Comparison of ENCODE assay signal across 7 cellular contexts in the genomic region with DNA sequence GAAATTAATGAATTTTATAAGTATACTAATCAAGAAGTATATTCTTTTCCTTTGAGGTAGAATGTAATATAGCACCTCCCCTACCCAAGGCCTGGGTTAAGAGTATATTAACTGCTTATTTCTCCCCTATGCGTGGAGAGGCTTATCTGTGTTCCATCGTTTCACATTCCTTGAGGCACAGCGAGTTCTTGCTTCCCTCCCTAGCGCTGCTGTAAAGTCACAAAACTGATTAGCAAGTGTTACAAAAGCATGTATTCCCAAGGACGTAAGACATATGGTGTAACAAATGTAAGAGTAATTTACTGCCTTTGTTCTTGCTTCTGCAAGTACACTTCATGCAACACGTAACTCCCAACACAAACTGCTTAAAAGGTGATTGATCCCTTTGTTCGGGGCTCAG. TPM values are rescaled to one million over a fixed set of nuclear protein-coding genes. Genes with fewer than 3 reads are reported as not detected.
DNase-seq lines count a peak whose midpoint lies in the region; ATAC-seq and TF ChIP-seq lines count a peak whose summit lies in the region.

No MANE protein-coding gene starts in this region.

- H3K9ac ChIP-seq in skeletal muscle satellite cell (ENCODE audit: low read depth, low read length), result peak overlapping the region; percentile 92

- peak overlapping the region; percentile 80 for H3K4me2 ChIP-seq in skeletal muscle satellite cell (ENCODE audit: low read length)

- no peak for DNase-seq in HFFc6
- peak; percentile 24 for DNase-seq in fibroblast of the aortic adventitia (ENCODE audit: low read depth)
- DNase-seq in SIG-M5 treated with dmso at 0.1 percent for 504 hours (lab: John Stamatoyannopoulos, UW; ENCODE audit: unreplicated experiment), result no peak
- DNase-seq in islet precursor cell, result no peak

- peak overlapping the region; percentile 100 for H3K4me3 Mint-ChIP-seq in HFFc6

- TF ChIP-seq CTCF in HFFc6 (IDR thresholded peaks at IDR 0.05) (no peak), VCaP (conservative IDR thresholded peaks at IDR 0.05) (no peak), fibroblast of the aortic adventitia (IDR thresholded peaks at IDR 0.05; ENCODE audit: insufficient read depth, low read length) (no peak)

- no peak for ATAC-seq in HG02885 (IDR thresholded peaks at IDR 0.05; ENCODE audit: poor library complexity, unreplicated experiment)

- no peaks in the 10 kb centered on the region for H3K27me3 ChIP-seq in skeletal muscle satellite cell (ENCODE audit: control insufficient read depth, insufficient read depth, low read length)

- H3K4me3 ChIP-seq in fibroblast of the aortic adventitia (ENCODE audit: low read depth, low read length) (peak overlapping the region; percentile 76), skeletal muscle satellite cell (ENCODE audit: low read length) (peak overlapping the region; percentile 82)

- H3K27ac Mint-ChIP-seq in HFFc6, result peak overlapping the region; percentile 100

- H3K9me3 Mint-ChIP-seq in HFFc6, result no peaks in the 10 kb centered on the region

- peak overlapping the region; percentile 97 for H3K27ac ChIP-seq in VCaP

- H3K36me3 Mint-ChIP-seq in HFFc6 (ENCODE audit: low read depth), result peaks cover 7% of the 10 kb centered on the region

- peaks cover 9% of the 10 kb centered on the region for H3K4me1 ChIP-seq in skeletal muscle satellite cell (ENCODE audit: control insufficient read depth, insufficient read depth, low read length)

- H3K9me3 ChIP-seq in skeletal muscle satellite cell (replicated peaks; ENCODE audit: low read length), result no peaks in the 10 kb centered on the region

- peaks cover 6% of the 10 kb centered on the region for H3K36me3 ChIP-seq in skeletal muscle satellite cell (ENCODE audit: insufficient read depth, low read length)

- peaks cover 1% of the 10 kb centered on the region for H3K27me3 Mint-ChIP-seq in HFFc6 (ENCODE audit: insufficient read depth)

- peaks cover 45% of the 10 kb centered on the region for H3K4me1 Mint-ChIP-seq in HFFc6 (ENCODE audit: low read depth)

RNA-seq across cellular contexts. Expression of gene CYP51A1, which starts 1.2 kb away (rescaled TPM):
- 10 to 100 TPM; 34.9 to 43.8 (median 38.2) TPM for total RNA-seq in HFFc6 (2021; fragmentation: NEBNext Ultra II Directional; extraction: Animal tissue kit (Norgen Biotek cat#: 25700))
- 119 and 120 TPM in 2 replicates for total RNA-seq in fibroblast of the aortic adventitia (ENCODE audit: low replicate concordance)
- total RNA-seq in skeletal muscle satellite cell (2012; rRNA removed), result 84.7 and 171 TPM in 2 replicates

RNA-seq across cellular contexts. Expression of gene LRRD1, which starts 43.5 kb away (rescaled TPM):
- not detected for total RNA-seq in HFFc6 (2021; fragmentation: NEBNext Ultra II Directional; extraction: Animal tissue kit (Norgen Biotek cat#: 25700))
- 0.09 and 0.41 TPM in 2 replicates for total RNA-seq in fibroblast of the aortic adventitia (ENCODE audit: low replicate concordance)
- 0.51 TPM in 1 of 2 replicates, not detected in the other for total RNA-seq in skeletal muscle satellite cell (2012; rRNA removed)
